ENCODE assay signal across 8 cellular contexts in the genomic region with DNA sequence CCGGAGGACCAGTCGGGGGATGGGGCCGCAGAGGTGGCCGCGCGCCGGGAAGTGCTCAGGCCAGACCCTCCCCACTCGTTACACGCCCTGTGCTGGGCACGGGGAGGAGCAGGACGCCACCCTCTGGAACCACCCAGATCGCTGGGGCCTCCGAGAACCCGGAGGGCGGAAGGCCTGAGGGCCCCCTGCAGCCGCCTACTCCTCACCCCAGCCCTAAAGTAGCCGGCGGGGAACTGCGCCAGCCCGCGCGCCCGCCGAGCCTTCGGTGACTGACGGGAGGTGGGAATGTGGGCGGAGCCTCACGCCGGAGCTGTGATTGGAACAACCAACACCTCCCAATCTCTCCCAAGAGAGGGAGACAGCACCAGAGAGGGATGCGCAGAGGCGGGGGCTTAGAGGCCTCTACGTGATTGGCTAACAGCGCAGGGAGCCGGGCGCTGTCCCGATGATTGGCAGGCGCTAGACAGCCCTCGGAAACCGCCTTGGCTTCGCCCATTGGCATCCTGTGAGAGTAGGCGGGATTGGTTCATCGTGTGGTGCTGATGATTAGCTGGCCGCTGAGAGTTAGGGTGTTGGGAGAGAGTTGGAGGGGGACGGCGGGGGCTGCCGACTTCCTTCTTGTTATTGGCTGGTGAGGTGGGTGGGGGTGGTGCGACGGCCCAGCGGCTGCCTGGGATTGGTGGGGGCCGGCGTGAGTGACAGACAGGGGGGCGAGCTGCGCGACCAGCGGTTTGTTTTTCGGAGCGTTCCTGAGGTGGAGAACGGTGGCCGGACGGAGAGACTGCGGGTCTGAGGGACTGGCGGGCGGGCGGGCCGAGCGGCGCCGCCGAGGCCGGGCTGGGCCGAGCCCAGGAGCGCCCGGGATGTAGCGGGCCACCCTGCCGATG. TPM values are rescaled to one million over a fixed set of nuclear protein-coding genes. Genes with fewer than 3 reads are reported as not detected.
DNase-seq lines count a peak whose midpoint lies in the region; ATAC-seq and TF ChIP-seq lines count a peak whose summit lies in the region.

A gene (plus strand): TSS at position 734 of the 887 bp plus-strand sequence. CDS start 343 bp downstream, outside the sequence.

- H4K20me1 ChIP-seq in neural progenitor cell (ENCODE audit: low read depth): peaks cover 39% of the 10 kb centered on the region

- peak within 1 kb of the TSS; percentile 78 for H3K27ac Mint-ChIP-seq in neural progenitor cell

- DNase-seq in GM04503 (ENCODE audit: low read depth): peak; percentile 100
- peak; percentile 99 for DNase-seq in HEK293T (ENCODE audit: extremely low spot score)
- DNase-seq in MV-4-11 (lab: John Stamatoyannopoulos, UW): peak; percentile 100
- DNase-seq in SK-MEL-5 (ENCODE audit: low read depth, low spot score): peak; percentile 100
- peak; percentile 97 for DNase-seq in activated naive CD4-positive, alpha-beta T cell treated with Interleukin-2 at 50 U/mL for 16 hours
- peak; percentile 100 for DNase-seq in foreskin keratinocyte
- DNase-seq in neural progenitor cell (ENCODE audit: low spot score): peak; percentile 100
- DNase-seq in stromal cell of bone marrow (ENCODE audit: low read depth): peak; percentile 100

- H3K27ac ChIP-seq in foreskin keratinocyte (no peak within 1 kb of the TSS), neural progenitor cell (peak within 1 kb of the TSS; percentile 64)

- H3K79me2 ChIP-seq in neural progenitor cell (ENCODE audit: low read depth): peaks cover 40% of the 10 kb centered on the region

- no peaks in the 10 kb centered on the region for H3K36me3 Mint-ChIP-seq in neural progenitor cell

- H3F3A ChIP-seq in neural progenitor cell (ENCODE audit: low read depth): peaks cover 14% of the 10 kb centered on the region

- H3K9me3 Mint-ChIP-seq in neural progenitor cell: no peaks in the 10 kb centered on the region

- peak; percentile 97 for ATAC-seq in foreskin keratinocyte

- H3K4me3 Mint-ChIP-seq in neural progenitor cell: peak within 1 kb of the TSS; percentile 97

- CTCF ChIA-PET in HEK293T (lab: Yijun Ruan, JAX): interaction anchor here (0.8 to 1.2 kb wide), 5 partner anchors 10 to 143 kb away, joined by 3 to 18 read pairs (median 4); a partner anchor contains a TSS

- TF ChIP-seq CTCF in foreskin keratinocyte (conservative IDR thresholded peaks at IDR 0.05): peak; percentile 44
- peak; percentile 20 for TF ChIP-seq CTCF in neural progenitor cell (IDR thresholded peaks at IDR 0.05)

- H2AFZ ChIP-seq in neural progenitor cell (replicated peaks): peak within 1 kb of the TSS; percentile 9

- peak within 1 kb of the TSS; percentile 29 for H3K9ac ChIP-seq in neural progenitor cell

- H3K4me3 ChIP-seq in neural progenitor cell: peak within 1 kb of the TSS; percentile 96

- H3K4me2 ChIP-seq in neural progenitor cell: peak within 1 kb of the TSS; percentile 98

- in situ Hi-C loops in SK-MEL-5 (cut with HindIII; ENCODE audit: low pct_unique_long_range_greater_than_20kb, low sequenced_read_pairs): no loop called here

- H3K4me1 ChIP-seq in foreskin keratinocyte: no peaks in the 10 kb centered on the region
- peaks cover 13% of the 10 kb centered on the region for H3K4me1 ChIP-seq in neural progenitor cell

- H3K9me3 ChIP-seq in neural progenitor cell (ENCODE audit: low read depth): no peaks in the 10 kb centered on the region

- no peaks in the 10 kb centered on the region for H3K36me3 ChIP-seq in neural progenitor cell

- H3K27me3 ChIP-seq in foreskin keratinocyte (no peaks in the 10 kb centered on the region), neural progenitor cell (no peaks in the 10 kb centered on the region)

- H3K27me3 Mint-ChIP-seq in neural progenitor cell (ENCODE audit: insufficient read depth, low read depth): peaks cover 8% of the 10 kb centered on the region

- POLR2A ChIA-PET in HEK293T (lab: Yijun Ruan, JAX): interaction anchor here (0.5 to 1.6 kb wide), 37 partner anchors 9 to 240 kb away, joined by 3 to 19 read pairs (median 3); a partner anchor contains a TSS

- H3K4me1 Mint-ChIP-seq in neural progenitor cell: peaks cover 30% of the 10 kb centered on the region

TF ChIP-seq in HEK293T, 16 proteins besides CTCF, POLR2A, EP300 and RAD21:
- no peak for TF ChIP-seq FOXA1 (IDR thresholded peaks at IDR 0.05)
- TF ChIP-seq, protein P1, sequence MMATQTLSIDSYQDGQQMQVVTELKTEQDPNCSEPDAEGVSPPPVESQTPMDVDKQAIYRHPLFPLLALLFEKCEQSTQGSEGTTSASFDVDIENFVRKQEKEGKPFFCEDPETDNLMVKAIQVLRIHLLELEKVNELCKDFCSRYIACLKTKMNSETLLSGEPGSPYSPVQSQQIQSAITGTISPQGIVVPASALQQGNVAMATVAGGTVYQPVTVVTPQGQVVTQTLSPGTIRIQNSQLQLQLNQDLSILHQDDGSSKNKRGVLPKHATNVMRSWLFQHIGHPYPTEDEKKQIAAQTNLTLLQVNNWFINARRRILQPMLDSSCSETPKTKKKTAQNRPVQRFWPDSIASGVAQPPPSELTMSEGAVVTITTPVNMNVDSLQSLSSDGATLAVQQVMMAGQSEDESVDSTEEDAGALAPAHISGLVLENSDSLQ (IDR thresholded peaks at IDR 0.05): peak; percentile 100
- peak; percentile 97; the same call in 1 of the 2 replicates for TF ChIP-seq HDGF (IDR thresholded peaks at IDR 0.05; ENCODE audit: borderline replicate concordance)
- TF ChIP-seq CTBP1 (IDR thresholded peaks at IDR 0.05; ENCODE audit: borderline replicate concordance): 0 out of 2 replicates have a peak, but pooled peaks have one; percentile 33
TF ChIP-seq in HEK293T: peak in this region for 3.

RNA-seq across cellular contexts. Expression of the gene that starts here (rescaled TPM):
- 13.1 and 14.8 TPM in 2 replicates for total RNA-seq in SK-MEL-5 (2014; rRNA removed; shearing (Covaris generic))
- polyA plus RNA-seq in SK-MEL-5 (2015; cell fraction: cytosol; rRNA removed): 15.6 and 17.5 TPM in 2 replicates
- 21.5 and 33.9 TPM in 2 replicates for polyA plus RNA-seq in SK-MEL-5 (2015; cell fraction: nucleus; rRNA removed)
- 17.8 and 20.2 TPM in 2 replicates for total RNA-seq in foreskin keratinocyte
- 6.1 and 7.3 TPM in 2 replicates for polyA plus RNA-seq in foreskin keratinocyte
- 21.6 and 28.8 TPM in 2 replicates for total RNA-seq in neural progenitor cell (ENCODE audit: low replicate concordance)
